11 cellular contexts compared by ENCODE assay signal in genomic region chr12:123034865-123035264, GRCh38. TPM values are rescaled to one million over a fixed set of nuclear protein-coding genes. Genes with fewer than 3 reads are reported as not detected.
DNase-seq lines count a peak whose midpoint lies in the region; ATAC-seq and TF ChIP-seq lines count a peak whose summit lies in the region.
"Had no signal": no experiment of that assay in that cellular context is flagged by ENCODE, and none has a peak within 500 bp of the region (broad histone marks: within the 10 kb centered on the region; RNA-seq: fewer than 3 reads in every experiment).

No MANE protein-coding gene starts in this region.

- peak overlapping the region; percentile 43 for H3K27ac Mint-ChIP-seq in activated CD8-positive, alpha-beta T cell treated with anti-CD3 and anti-CD28 coated beads for 36 hours
- no peak overlapping the region for H3K27ac Mint-ChIP-seq in activated CD8-positive, alpha-beta T cell treated with anti-CD3 and anti-CD28 coated beads, Interleukin-2, amount 10 ng/mL, durations not matched to agents 7 days and 5 days
- H3K27ac Mint-ChIP-seq: activated CD4-positive, alpha-beta memory T cell treated with anti-CD3 and anti-CD28 coated beads, Interleukin-2, amount 10 ng/mL, durations not matched to agents 7 days and 5 days had no signal

- peak; percentile 89 for ATAC-seq in activated CD8-positive, alpha-beta T cell treated with anti-CD3 and anti-CD28 coated beads for 36 hours
- ATAC-seq in activated CD8-positive, alpha-beta T cell treated with anti-CD3 and anti-CD28 coated beads, Interleukin-2, amount 10 ng/mL, durations not matched to agents 7 days and 5 days, result no peak
- ATAC-seq in sciatic nerve, result peak; percentile 61
- no peak for ATAC-seq in HG03469 (IDR thresholded peaks at IDR 0.05; ENCODE audit: unreplicated experiment)

- H3K36me3 Mint-ChIP-seq in activated CD8-positive, alpha-beta T cell treated with anti-CD3 and anti-CD28 coated beads for 36 hours (ENCODE audit: low read depth), result peaks cover 8% of the 10 kb centered on the region
- peaks cover 9% of the 10 kb centered on the region for H3K36me3 Mint-ChIP-seq in activated CD8-positive, alpha-beta T cell treated with anti-CD3 and anti-CD28 coated beads, Interleukin-2, amount 10 ng/mL, durations not matched to agents 7 days and 5 days (ENCODE audit: low read depth)

- H3K4me1 Mint-ChIP-seq in activated CD8-positive, alpha-beta T cell treated with anti-CD3 and anti-CD28 coated beads for 36 hours (ENCODE audit: low read depth), result peaks cover 21% of the 10 kb centered on the region
- peaks cover 23% of the 10 kb centered on the region for H3K4me1 Mint-ChIP-seq in activated CD8-positive, alpha-beta T cell treated with anti-CD3 and anti-CD28 coated beads, Interleukin-2, amount 10 ng/mL, durations not matched to agents 7 days and 5 days (ENCODE audit: low read depth)

- no peaks in the 10 kb centered on the region for H3K9me3 Mint-ChIP-seq in activated CD8-positive, alpha-beta T cell treated with anti-CD3 and anti-CD28 coated beads for 36 hours
- H3K9me3 Mint-ChIP-seq in activated CD8-positive, alpha-beta T cell treated with anti-CD3 and anti-CD28 coated beads, Interleukin-2, amount 10 ng/mL, durations not matched to agents 7 days and 5 days (ENCODE audit: insufficient read depth), result no peaks in the 10 kb centered on the region
- H3K9me3 Mint-ChIP-seq: activated CD4-positive, alpha-beta memory T cell treated with anti-CD3 and anti-CD28 coated beads, Interleukin-2, amount 10 ng/mL, durations not matched to agents 7 days and 5 days had no signal

- intact Hi-C loops in activated CD8-positive, alpha-beta T cell treated with anti-CD3 and anti-CD28 coated beads for 36 hours (cut with micrococcal nuclease), result no loop called here
- intact Hi-C loops in sciatic nerve (cut with DNase I), result no loop called here

- DNase-seq in activated CD8-positive, alpha-beta T cell treated with anti-CD3 and anti-CD28 coated beads for 36 hours, result peak; percentile 38
- DNase-seq in activated CD8-positive, alpha-beta T cell treated with anti-CD3 and anti-CD28 coated beads, Interleukin-2, amount 10 ng/mL, durations not matched to agents 7 days and 5 days, result no peak
- DNase-seq in MV-4-11 (lab: John Stamatoyannopoulos, UW) (peak; percentile 10), choroid plexus epithelial cell (ENCODE audit: low read depth) (peak; percentile 49), sciatic nerve (ENCODE audit: low spot score) (no peak), 8988T (no peak), retina (no peak)
- DNase-seq: activated CD4-positive, alpha-beta memory T cell treated with anti-CD3 and anti-CD28 coated beads, Interleukin-2, amount 10 ng/mL, durations not matched to agents 7 days and 5 days; CD4-positive, alpha-beta memory T cell; left ventricle myocardium inferior had no signal

- POLR2A ChIA-PET in activated CD8-positive, alpha-beta T cell treated with anti-CD3 and anti-CD28 coated beads for 36 hours (lab: Charles Lee), result interaction anchor here (0.5 to 1.7 kb wide), 3 partner anchors 8 to 97 kb away, joined by 3 to 6 read pairs (median 3); partner anchors contain the start of gene OGFOD2
- POLR2A ChIA-PET in activated CD8-positive, alpha-beta T cell treated with anti-CD3 and anti-CD28 coated beads, Interleukin-2, amount 10 ng/mL, durations not matched to agents 7 days and 5 days (lab: Charles Lee), result no interaction called here

- no peak overlapping the region for H3K4me3 Mint-ChIP-seq in activated CD8-positive, alpha-beta T cell treated with anti-CD3 and anti-CD28 coated beads for 36 hours
- no peak overlapping the region for H3K4me3 Mint-ChIP-seq in activated CD8-positive, alpha-beta T cell treated with anti-CD3 and anti-CD28 coated beads, Interleukin-2, amount 10 ng/mL, durations not matched to agents 7 days and 5 days
- H3K4me3 Mint-ChIP-seq: activated CD4-positive, alpha-beta memory T cell treated with anti-CD3 and anti-CD28 coated beads, Interleukin-2, amount 10 ng/mL, durations not matched to agents 7 days and 5 days had no signal

- no peaks in the 10 kb centered on the region for H3K27me3 Mint-ChIP-seq in activated CD8-positive, alpha-beta T cell treated with anti-CD3 and anti-CD28 coated beads for 36 hours
- H3K27me3 Mint-ChIP-seq in activated CD8-positive, alpha-beta T cell treated with anti-CD3 and anti-CD28 coated beads, Interleukin-2, amount 10 ng/mL, durations not matched to agents 7 days and 5 days (ENCODE audit: low read depth), result no peaks in the 10 kb centered on the region
- H3K27me3 Mint-ChIP-seq: activated CD4-positive, alpha-beta memory T cell treated with anti-CD3 and anti-CD28 coated beads, Interleukin-2, amount 10 ng/mL, durations not matched to agents 7 days and 5 days; CD4-positive, alpha-beta memory T cell had no signal

- no peak overlapping the region for H3K4me3 ChIP-seq in choroid plexus epithelial cell (ENCODE audit: low read depth, low read length)
- H3K4me3 ChIP-seq: left ventricle myocardium inferior had no signal

- no peak for TF ChIP-seq CTCF in activated CD8-positive, alpha-beta T cell treated with anti-CD3 and anti-CD28 coated beads for 36 hours (IDR thresholded peaks at IDR 0.05)
- TF ChIP-seq CTCF in choroid plexus epithelial cell (conservative IDR thresholded peaks at IDR 0.05; ENCODE audit: low read depth, low read length), result no peak

- CTCF ChIA-PET in activated CD8-positive, alpha-beta T cell treated with anti-CD3 and anti-CD28 coated beads for 36 hours (lab: Charles Lee), result interaction anchor here (2.7 kb wide), 1 partner anchor 203 kb away, joined by 8 read pairs; no protein-coding TSS in a partner anchor
- CTCF ChIA-PET in activated CD8-positive, alpha-beta T cell treated with anti-CD3 and anti-CD28 coated beads, Interleukin-2, amount 10 ng/mL, durations not matched to agents 7 days and 5 days (lab: Charles Lee), result interaction anchor here (2.9 kb wide), 1 partner anchor 41 kb away, joined by 15 read pairs; no protein-coding TSS in a partner anchor

RNA-seq across cellular contexts. Expression of gene ARL6IP4, which starts 54.4 kb away (rescaled TPM):
- 100 to 1,000 TPM; 174 to 180 TPM for total RNA-seq in activated CD8-positive, alpha-beta T cell treated with anti-CD3 and anti-CD28 coated beads for 36 hours
- 100 to 1,000 TPM; 204 to 213 TPM for total RNA-seq in activated CD8-positive, alpha-beta T cell treated with anti-CD3 and anti-CD28 coated beads, Interleukin-2, amount 10 ng/mL, durations not matched to agents 7 days and 5 days
- 136 TPM for total RNA-seq in sciatic nerve

RNA-seq across cellular contexts. Expression of gene OGFOD2, which starts 59.8 kb away (rescaled TPM):
- 10 to 100 TPM; 27.1 to 31.5 TPM for total RNA-seq in activated CD8-positive, alpha-beta T cell treated with anti-CD3 and anti-CD28 coated beads for 36 hours
- total RNA-seq in activated CD8-positive, alpha-beta T cell treated with anti-CD3 and anti-CD28 coated beads, Interleukin-2, amount 10 ng/mL, durations not matched to agents 7 days and 5 days, result 10 to 100 TPM; 24.1 to 27.0 TPM
- 12.8 TPM for total RNA-seq in sciatic nerve

Comparison
In these comparisons a context has a peak if more than half of its experiments do, and no peak if none do; other contexts are left out.
1. ATAC-seq: peak in activated CD8-positive, alpha-beta T cell treated with anti-CD3 and anti-CD28 coated beads for 36 hours (single experiment) and sciatic nerve (single experiment); none in activated CD8-positive, alpha-beta T cell treated with anti-CD3 and anti-CD28 coated beads, Interleukin-2, amount 10 ng/mL, durations not matched to agents 7 days and 5 days (single experiment) and HG03469 (single experiment).
2. DNase-seq: peak in activated CD8-positive, alpha-beta T cell treated with anti-CD3 and anti-CD28 coated beads for 36 hours (single experiment), MV-4-11 (single experiment) and choroid plexus epithelial cell (single experiment); none in activated CD8-positive, alpha-beta T cell treated with anti-CD3 and anti-CD28 coated beads, Interleukin-2, amount 10 ng/mL, durations not matched to agents 7 days and 5 days (single experiment), sciatic nerve (single experiment), 8988T (single experiment) and retina (single experiment).